ENCODE assay signal across 1 cellular context in the genomic region with DNA sequence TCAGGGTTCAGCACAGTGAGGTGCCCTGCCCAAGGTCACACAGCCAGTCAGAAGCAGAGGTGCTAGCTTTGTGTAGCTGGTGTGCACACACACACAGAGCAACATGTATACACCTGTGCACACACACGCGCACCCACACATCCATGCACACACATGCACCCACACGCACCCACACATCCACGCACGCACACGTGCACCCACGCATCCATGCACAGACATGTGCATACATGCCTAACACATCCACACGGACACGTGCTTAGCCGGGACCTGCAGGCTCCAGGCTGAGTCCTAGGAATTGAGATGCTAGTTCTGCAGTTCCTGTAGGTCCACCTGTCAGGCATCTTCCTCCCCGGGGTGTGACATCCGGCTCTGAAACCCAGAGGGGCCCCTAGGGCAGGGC.
TF ChIP-seq lines count a peak whose summit lies in the region.

No MANE protein-coding gene starts in this region.

TF ChIP-seq in A549, 52 proteins besides CTCF, POLR2A, EP300 and RAD21:
- TF ChIP-seq, protein P1, sequence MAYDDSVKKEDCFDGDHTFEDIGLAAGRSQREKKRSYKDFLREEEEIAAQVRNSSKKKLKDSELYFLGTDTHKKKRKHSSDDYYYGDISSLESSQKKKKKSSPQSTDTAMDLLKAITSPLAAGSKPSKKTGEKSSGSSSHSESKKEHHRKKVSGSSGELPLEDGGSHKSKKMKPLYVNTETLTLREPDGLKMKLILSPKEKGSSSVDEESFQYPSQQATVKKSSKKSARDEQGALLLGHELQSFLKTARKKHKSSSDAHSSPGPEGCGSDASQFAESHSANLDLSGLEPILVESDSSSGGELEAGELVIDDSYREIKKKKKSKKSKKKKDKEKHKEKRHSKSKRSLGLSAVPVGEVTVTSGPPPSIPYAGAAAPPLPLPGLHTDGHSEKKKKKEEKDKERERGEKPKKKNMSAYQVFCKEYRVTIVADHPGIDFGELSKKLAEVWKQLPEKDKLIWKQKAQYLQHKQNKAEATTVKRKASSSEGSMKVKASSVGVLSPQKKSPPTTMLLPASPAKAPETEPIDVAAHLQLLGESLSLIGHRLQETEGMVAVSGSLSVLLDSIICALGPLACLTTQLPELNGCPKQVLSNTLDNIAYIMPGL (CRISPR knock-in tag; IDR thresholded peaks at IDR 0.05; ENCODE audit: borderline replicate concordance), result no peak
- TF ChIP-seq, protein P2, sequence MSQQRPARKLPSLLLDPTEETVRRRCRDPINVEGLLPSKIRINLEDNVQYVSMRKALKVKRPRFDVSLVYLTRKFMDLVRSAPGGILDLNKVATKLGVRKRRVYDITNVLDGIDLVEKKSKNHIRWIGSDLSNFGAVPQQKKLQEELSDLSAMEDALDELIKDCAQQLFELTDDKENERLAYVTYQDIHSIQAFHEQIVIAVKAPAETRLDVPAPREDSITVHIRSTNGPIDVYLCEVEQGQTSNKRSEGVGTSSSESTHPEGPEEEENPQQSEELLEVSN (IDR thresholded peaks at IDR 0.05; ENCODE audit: borderline replicate concordance, low read depth), result no peak
- TF ChIP-seq SREBF2 (IDR thresholded peaks at IDR 0.05), result no peak
